ENCODE assay signal across 3 cellular contexts in genomic region chr12:151579-151978, GRCh38.
TF ChIP-seq lines count a peak whose summit lies in the region.

No MANE protein-coding gene starts in this region.

TF ChIP-seq in GM23338, 12 proteins besides CTCF, POLR2A, EP300 and RAD21 (continues in another document):
- no peak for TF ChIP-seq ZNF114 (CRISPR knock-in tag; IDR thresholded peaks at IDR 0.05)
- TF ChIP-seq NANOG (IDR thresholded peaks at IDR 0.05; ENCODE audit: borderline replicate concordance): no peak
- no peak for TF ChIP-seq ZNF462 (CRISPR knock-in tag; IDR thresholded peaks at IDR 0.05)
- TF ChIP-seq EZH2 (IDR thresholded peaks at IDR 0.05; ENCODE audit: low read depth, unreplicated experiment): no peak
- TF ChIP-seq JUNB (IDR thresholded peaks at IDR 0.05; ENCODE audit: unreplicated experiment): no peak

TF ChIP-seq in H1, 55 proteins besides CTCF, POLR2A, EP300 and RAD21:
- TF ChIP-seq CREB1 (IDR thresholded peaks at IDR 0.05): no peak
- peak; percentile 63 for TF ChIP-seq TBP (IDR thresholded peaks at IDR 0.05; ENCODE audit: low read depth, low read length)
- TF ChIP-seq CBX8 (IDR thresholded peaks at IDR 0.05; ENCODE audit: borderline replicate concordance, low read depth, low read length): no peak
- TF ChIP-seq SIX5 (IDR thresholded peaks at IDR 0.05; ENCODE audit: low read depth, low read length): no peak
- no peak for TF ChIP-seq GABPA (IDR thresholded peaks at IDR 0.05; ENCODE audit: borderline replicate concordance, insufficient read depth, low read length)
- TF ChIP-seq CHD7 (IDR thresholded peaks at IDR 0.05; ENCODE audit: insufficient replicate concordance, low read length): no peak
- no peak for TF ChIP-seq SP1 (IDR thresholded peaks at IDR 0.05; ENCODE audit: low read depth, low read length)

TF ChIP-seq in HEK293T, 16 proteins besides CTCF, POLR2A, EP300 and RAD21:
- no peak for TF ChIP-seq ELF4 (IDR thresholded peaks at IDR 0.05)
- no peak for TF ChIP-seq CTBP1 (IDR thresholded peaks at IDR 0.05; ENCODE audit: borderline replicate concordance)
- no peak for TF ChIP-seq SP1 (IDR thresholded peaks at IDR 0.05)
- no peak for TF ChIP-seq TARDBP (IDR thresholded peaks at IDR 0.05)
TF ChIP-seq in HEK293T: peak in this region for 0.
